23 cellular contexts compared by ENCODE assay signal in genomic region chr9:21830589-21830988, GRCh38. TPM values are rescaled to one million over a fixed set of nuclear protein-coding genes. Genes with fewer than 3 reads are reported as not detected.
DNase-seq lines count a peak whose midpoint lies in the region; ATAC-seq, FAIRE-seq and TF ChIP-seq lines count a peak whose summit lies in the region.
"Had no signal": no experiment of that assay in that cellular context is flagged by ENCODE, and none has a peak within 500 bp of the region (broad histone marks: within the 10 kb centered on the region; RNA-seq: fewer than 3 reads in every experiment).

No MANE protein-coding gene starts in this region.

- DNase-seq in stimulated activated CD4-positive, alpha-beta T cell treated with anti-CD3 and anti-CD28 coated beads, Interleukin-1b, Interleukin-23, amount 100 ng/mL, for 48 hours = peak; percentile 24
- no peak for DNase-seq in stimulated activated CD4-positive, alpha-beta T cell treated with anti-CD3 and anti-CD28 coated beads, Interleukin-2, amount 100 ng/mL, for 24 hours
- peak; percentile 52 for DNase-seq in RCC 7860 (ENCODE audit: low spot score)
- DNase-seq in esophagus squamous epithelium (lab: John Stamatoyannopoulos, UW) = no peak
- no peak for DNase-seq in stimulated activated naive CD4-positive, alpha-beta T cell (lab: John Stamatoyannopoulos, UW)
- no peak for DNase-seq in T-helper 2 cell treated with Interferon-gamma antibody and Interleukin-4, amounts not matched to agents 5 μg/mL and 100 μg/mL, for 36 hours (ENCODE audit: low spot score)
- no peak for DNase-seq in NCI-H2029 treated with DMSO at 0.1 percent for 48 hours (lab: John Stamatoyannopoulos, UW)
- DNase-seq: activated CD4-positive, CD25-positive, alpha-beta regulatory T cell; activated CD8-positive, alpha-beta memory T cell treated with anti-CD3 and anti-CD28 coated beads, Interleukin-2, amount 50 U/mL, for 4 hours; GDM1; glutamatergic neuron; NCI-H1417 treated with DMSO at 0.1 percent for 48 hours; NCI-H2171 treated with DMSO at 0.1 percent for 48 hours; occipital lobe; right cardiac atrium; SJCRH30; stimulated activated naive CD8-positive, alpha-beta T cell treated with anti-CD3 and anti-CD28 coated beads, Interleukin-15, amount 100 ng/mL, for 72 hours; T-helper 17 cell had no signal

- peak; percentile 63 for FAIRE-seq in RCC 7860 (lab: Jason Lieb, UNC)
- FAIRE-seq: D721Med, HTR-8/SVneo, urothelium cell line had no signal

- H3K27ac Mint-ChIP-seq in T-helper 2 cell treated with Interferon-gamma antibody and Interleukin-4, amounts not matched to agents 5 μg/mL and 100 μg/mL, for 36 hours = no peak overlapping the region

- no peaks in the 10 kb centered on the region for H3K9me3 Mint-ChIP-seq in T-helper 2 cell treated with Interferon-gamma antibody and Interleukin-4, amounts not matched to agents 5 μg/mL and 100 μg/mL, for 36 hours
- H3K9me3 Mint-ChIP-seq: stimulated activated naive CD8-positive, alpha-beta T cell treated with anti-CD3 and anti-CD28 coated beads, Interleukin-15, amount 100 ng/mL, for 72 hours had no signal

- WGBS in esophagus squamous epithelium, 2 donors = 51 to 52% methylated on average over 3 of the region's 3 CpGs

- no peak overlapping the region for H3K4me3 ChIP-seq in esophagus squamous epithelium
- H3K4me3 ChIP-seq: SJCRH30 had no signal

- ATAC-seq in GM18498 (IDR thresholded peaks at IDR 0.05; ENCODE audit: unreplicated experiment) = no peak
- ATAC-seq: right cardiac atrium; stimulated activated naive CD8-positive, alpha-beta T cell treated with anti-CD3 and anti-CD28 coated beads, Interleukin-15, amount 100 ng/mL, for 72 hours; T-helper 17 cell had no signal

- H3K27me3 Mint-ChIP-seq in T-helper 2 cell treated with Interferon-gamma antibody and Interleukin-4, amounts not matched to agents 5 μg/mL and 100 μg/mL, for 36 hours (ENCODE audit: low read depth) = no peaks in the 10 kb centered on the region
- H3K27me3 Mint-ChIP-seq: brain; stimulated activated naive CD8-positive, alpha-beta T cell treated with anti-CD3 and anti-CD28 coated beads, Interleukin-15, amount 100 ng/mL, for 72 hours; T-helper 17 cell had no signal

- peaks cover 16 to 79% (median 42%) of the 10 kb centered on the region in 3 donors for H3K4me1 ChIP-seq in esophagus squamous epithelium
- H3K4me1 ChIP-seq: SJCRH30 had no signal

- peaks cover 22% of the 10 kb centered on the region for H3K4me1 Mint-ChIP-seq in T-helper 2 cell treated with Interferon-gamma antibody and Interleukin-4, amounts not matched to agents 5 μg/mL and 100 μg/mL, for 36 hours (ENCODE audit: low read depth)
- H3K4me1 Mint-ChIP-seq: brain had no signal

- no peak for TF ChIP-seq POLR2A in esophagus squamous epithelium (IDR thresholded peaks at IDR 0.05)

- peaks cover 71% of the 10 kb centered on the region for H3K36me3 Mint-ChIP-seq in T-helper 2 cell treated with Interferon-gamma antibody and Interleukin-4, amounts not matched to agents 5 μg/mL and 100 μg/mL, for 36 hours (ENCODE audit: low read depth)

- H3K9me3 ChIP-seq in esophagus squamous epithelium = no peaks in the 10 kb centered on the region

- intact Hi-C loops in esophagus squamous epithelium (cut with DNase I) = loop anchor here (10.0 kb wide), 1 partner anchor 64 kb away; no protein-coding TSS in a partner anchor

- H3K36me3 ChIP-seq in esophagus squamous epithelium = peaks cover 0 to 63% (median 0%) of the 10 kb centered on the region in 3 donors

- no peak for TF ChIP-seq CTCF in esophagus squamous epithelium (IDR thresholded peaks at IDR 0.05)

- H3K27me3 ChIP-seq in esophagus squamous epithelium = no peaks in the 10 kb centered on the region
- H3K27me3 ChIP-seq: SJCRH30 had no signal

- peak overlapping the region; percentile 77 to 87 (median 81) for H3K27ac ChIP-seq in esophagus squamous epithelium
- H3K27ac ChIP-seq: SJCRH30 had no signal

- H3K4me3 Mint-ChIP-seq in T-helper 2 cell treated with Interferon-gamma antibody and Interleukin-4, amounts not matched to agents 5 μg/mL and 100 μg/mL, for 36 hours = no peak overlapping the region
- H3K4me3 Mint-ChIP-seq: brain; stimulated activated naive CD8-positive, alpha-beta T cell treated with anti-CD3 and anti-CD28 coated beads, Interleukin-15, amount 100 ng/mL, for 72 hours; T-helper 17 cell had no signal

RNA-seq across cellular contexts. Expression of gene MTAP, which starts 28.2 kb away (rescaled TPM):
- 10 to 100 TPM; 16.1 to 37.4 (median 27.6) TPM for total RNA-seq in esophagus squamous epithelium

Comparison
In these comparisons a context has a peak if more than half of its experiments do, and no peak if none do; other contexts are left out.
1. DNase-seq: peak in stimulated activated CD4-positive, alpha-beta T cell treated with anti-CD3 and anti-CD28 coated beads, Interleukin-1b, Interleukin-23, amount 100 ng/mL, for 48 hours (single experiment) and RCC 7860 (single experiment); none in stimulated activated CD4-positive, alpha-beta T cell treated with anti-CD3 and anti-CD28 coated beads, Interleukin-2, amount 100 ng/mL, for 24 hours (0 of 2), esophagus squamous epithelium (single experiment), stimulated activated naive CD4-positive, alpha-beta T cell (0 of 6), T-helper 2 cell treated with Interferon-gamma antibody and Interleukin-4, amounts not matched to agents 5 μg/mL and 100 μg/mL, for 36 hours (single experiment) and NCI-H2029 treated with DMSO at 0.1 percent for 48 hours (single experiment).